ENCODE assay signal across 7 cellular contexts in the genomic region with DNA sequence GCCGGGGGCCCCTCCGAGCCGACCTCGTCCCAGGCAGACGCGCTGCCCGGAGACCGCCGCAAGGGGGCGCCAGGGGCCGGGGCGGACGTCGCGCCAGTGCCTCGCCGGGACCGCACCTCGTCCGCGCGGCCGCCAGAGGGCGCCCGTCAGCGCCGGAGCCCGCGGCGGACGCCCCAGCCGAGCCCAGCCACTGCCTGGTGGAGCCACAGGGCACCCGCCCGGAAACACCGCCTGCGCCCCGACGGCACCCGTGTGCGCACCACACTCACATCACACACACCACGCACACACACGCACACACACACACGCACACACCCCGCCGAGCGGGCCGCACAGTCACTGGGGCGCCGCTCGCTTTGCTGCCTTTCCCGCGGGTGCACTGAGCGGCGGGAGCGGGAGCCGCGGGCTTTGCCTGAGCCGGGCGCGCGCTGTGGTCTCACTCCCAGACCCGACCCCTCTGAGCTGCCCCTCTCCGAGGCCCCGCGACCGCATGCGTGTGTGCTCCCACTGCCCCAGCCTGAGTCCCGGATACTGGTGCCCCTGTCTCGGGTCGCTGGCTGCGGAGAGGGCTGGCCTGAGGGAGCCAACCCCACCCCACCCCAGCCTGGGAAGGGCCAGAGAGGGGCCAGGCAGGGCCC.
DNase-seq lines count a peak whose midpoint lies in the region; ATAC-seq and TF ChIP-seq lines count a peak whose summit lies in the region.

No MANE protein-coding gene starts in this region.

- H3K9me3 Mint-ChIP-seq in naive thymus-derived CD8-positive, alpha-beta T cell = peaks cover 0 to 13% (median 0%) of the 10 kb centered on the region in 9 donors

- peaks cover 17 to 60% (median 43%) of the 10 kb centered on the region in 5 donors for H3K27me3 Mint-ChIP-seq in naive thymus-derived CD8-positive, alpha-beta T cell

- intact Hi-C loops in esophagus muscularis mucosa (cut with DNase I) = loop anchor here (5.0 kb wide), 1 partner anchor 749 kb away; no protein-coding TSS in a partner anchor

- H3K4me1 ChIP-seq in esophagus muscularis mucosa (peaks cover 0 to 14% (median 11%) of the 10 kb centered on the region in 4 donors), subcutaneous abdominal adipose tissue (ENCODE audit: control insufficient read depth in 5 of 5, insufficient read depth in 5 of 5, low read length in 5 of 5) (peaks cover 0 to 7% (median 5%) of the 10 kb centered on the region in 5 donors)

- DNase-seq in GM13976 (ENCODE audit: low spot score) (peak; percentile 91), HFF-Myc (ENCODE audit: extremely low read depth, low read depth) (no peak), NB4 (ENCODE audit: low read depth) (peak; percentile 50), esophagus muscularis mucosa (ENCODE audit: extremely low spot score) (no peak)
- DNase-seq in activated CD4-positive, alpha-beta T cell treated with anti-CD3 and anti-CD28 coated beads, Interleukin-2, amount 50 U/mL, for 48 hours = peak; percentile 64 to 65
- DNase-seq in naive thymus-derived CD8-positive, alpha-beta T cell = peak in 7 of 10 donors; percentile 14 to 46 (median 23)

- H3K4me1 Mint-ChIP-seq in naive thymus-derived CD8-positive, alpha-beta T cell = peaks cover 0 to 8% (median 4%) of the 10 kb centered on the region in 4 donors

- peaks cover 0 to 87% (median 7%) of the 10 kb centered on the region in 4 donors for H3K27me3 ChIP-seq in esophagus muscularis mucosa
- peaks cover 17 to 37% (median 29%) of the 10 kb centered on the region in 5 donors for H3K27me3 ChIP-seq in subcutaneous abdominal adipose tissue (ENCODE audit: control insufficient read depth in 5 of 5, insufficient read depth in 4 of 5, low read length in 5 of 5)

- TF ChIP-seq POLR2A in NB4 (IDR thresholded peaks at IDR 0.05; ENCODE audit: extremely low read depth, insufficient read length) = no peak
- no peak for TF ChIP-seq POLR2A in esophagus muscularis mucosa (IDR thresholded peaks at IDR 0.05; ENCODE audit: low read depth)

- peak overlapping the region in 1 of 5 donors; percentile 56 for H3K9ac ChIP-seq in subcutaneous abdominal adipose tissue (ENCODE audit: low read length in 5 of 5)

- H3K27ac ChIP-seq in esophagus muscularis mucosa (replicated peaks in 1 of 4) (no peak overlapping the region), subcutaneous abdominal adipose tissue (ENCODE audit: low read depth, low read length) (no peak overlapping the region)

- H3K27ac Mint-ChIP-seq in naive thymus-derived CD8-positive, alpha-beta T cell = no peak overlapping the region

- POLR2A ChIA-PET in naive thymus-derived CD8-positive, alpha-beta T cell (lab: Charles Lee) = no interaction called here

- WGBS in esophagus muscularis mucosa = 2% methylated on average over 14 of the region's 71 CpGs

- no peak for TF ChIP-seq EP300 in esophagus muscularis mucosa (IDR thresholded peaks at IDR 0.05)

- H3K36me3 Mint-ChIP-seq in naive thymus-derived CD8-positive, alpha-beta T cell = peaks cover 0 to 5% (median 2%) of the 10 kb centered on the region in 3 donors

- H3K36me3 ChIP-seq in esophagus muscularis mucosa (no peaks in the 10 kb centered on the region), subcutaneous abdominal adipose tissue (ENCODE audit: control insufficient read depth in 5 of 5, insufficient read depth in 5 of 5, low read length in 5 of 5) (no peaks in the 10 kb centered on the region)

- in situ Hi-C loops in GM13976 (cut with MboI; ENCODE audit: low sequenced_read_pairs, unreplicated experiment) = no loop called here

- H3K4me3 ChIP-seq in HFF-Myc (replicated peaks; ENCODE audit: low read depth, low read length) (no peak overlapping the region), NB4 (ENCODE audit: low read depth, low read length) (no peak overlapping the region), esophagus muscularis mucosa (peak overlapping the region; percentile 46 to 62 (median 46)), subcutaneous abdominal adipose tissue (ENCODE audit: low read depth in 1 of 5, low read length in 5 of 5) (peak overlapping the region in 4 of 5 donors; percentile 40 to 67 (median 61))

- ATAC-seq in naive thymus-derived CD8-positive, alpha-beta T cell = peak; percentile 68 to 79

- TF ChIP-seq CTCF in GM13976 (IDR thresholded peaks at IDR 0.05; ENCODE audit: borderline replicate concordance, control extremely low read depth, extremely low read depth, insufficient read depth, missing control alignments) = peak; percentile 99
- TF ChIP-seq CTCF in HFF-Myc (IDR thresholded peaks at IDR 0.05; ENCODE audit: low read depth, low read length, missing control alignments) = peak; percentile 29
- TF ChIP-seq CTCF in NB4 (IDR thresholded peaks at IDR 0.05; ENCODE audit: low read depth, low read length) = peak; percentile 18
- peak; percentile 80 to 97 (median 94) for TF ChIP-seq CTCF in esophagus muscularis mucosa (IDR thresholded peaks at IDR 0.05)

- no peaks in the 10 kb centered on the region for H3K9me3 ChIP-seq in esophagus muscularis mucosa
- no peaks in the 10 kb centered on the region for H3K9me3 ChIP-seq in subcutaneous abdominal adipose tissue (ENCODE audit: control insufficient read depth in 5 of 5, low read length in 5 of 5)

- peak overlapping the region in 2 of 10 donors; percentile 30 to 54 for H3K4me3 Mint-ChIP-seq in naive thymus-derived CD8-positive, alpha-beta T cell

Comparison
In these comparisons a context has a peak if more than half of its experiments do, and no peak if none do; other contexts are left out.
1. DNase-seq: peak in GM13976 (single experiment), NB4 (single experiment), activated CD4-positive, alpha-beta T cell treated with anti-CD3 and anti-CD28 coated beads, Interleukin-2, amount 50 U/mL, for 48 hours (2 of 2) and naive thymus-derived CD8-positive, alpha-beta T cell (7 of 10); none in HFF-Myc (single experiment) and esophagus muscularis mucosa (single experiment).
2. CTCF ChIP-seq: peak in every context shown above with its lines; median percentile 99 in GM13976; 94 in esophagus muscularis mucosa; 29 in HFF-Myc; 18 in NB4.
3. H3K4me3 ChIP-seq: peak in esophagus muscularis mucosa (4 of 4) and subcutaneous abdominal adipose tissue (4 of 5); none in HFF-Myc (single experiment) and NB4 (single experiment).